In genomic region chr2:107545851-107546250, GRCh38 we compare ENCODE assay signal across 30 cellular contexts.
"Had no signal": no experiment of that assay in that cellular context is flagged by ENCODE, and none has a peak within 500 bp of the region (broad histone marks: within the 10 kb centered on the region; RNA-seq: fewer than 3 reads in every experiment).

No MANE protein-coding gene starts in this region.

- DNase-seq: activated B cell treated with CpG ODN at 0.5 μM for 24 hours; activated CD4-positive, alpha-beta T cell treated with anti-CD3 and anti-CD28 coated beads for 48 hours; activated CD4-positive, alpha-beta T cell treated with anti-CD3 and anti-CD28 coated beads, Interleukin-2, amount 50 U/mL, for 1 hour; activated CD4-positive, alpha-beta T cell treated with anti-CD3 and anti-CD28 coated beads, Interleukin-2, amount 50 U/mL, for 48 hours; activated CD8-positive, alpha-beta memory T cell treated with anti-CD3 and anti-CD28 coated beads for 24 hours; activated CD8-positive, alpha-beta T cell treated with anti-CD3 and anti-CD28 coated beads for 36 hours; activated effector memory CD4-positive, alpha-beta T cell treated with Interleukin-2 at 50 U/mL for 16 hours; activated gamma-delta T cell treated with Interleukin-2 at 50 U/mL for 16 hours; activated naive CD4-positive, alpha-beta T cell treated with anti-CD3 and anti-CD28 coated beads, Interleukin-2, amount 50 U/mL, for 16 hours; activated naive CD4-positive, alpha-beta T cell treated with Interleukin-2 at 50 U/mL for 16 hours; activated T-cell treated with anti-CD3 and anti-CD28 coated beads, Interleukin-2, amount 50 U/mL, for 4 hours; amygdala; aorta; body of pancreas; central memory CD4-positive, alpha-beta T cell; cerebellar nuclear complex; colonic mucosa; effector CD8-positive, alpha-beta T cell; endodermal cell; erythroblast; esophagus squamous epithelium; foreskin fibroblast; head of caudate nucleus; SW 1271; T-cell; T1000; WERI-Rb-1 had no signal

- H3K4me3 ChIP-seq: body of pancreas, cardiac muscle cell, colonic mucosa, esophagus squamous epithelium had no signal

- ATAC-seq: activated CD4-positive, CD25-positive, alpha-beta regulatory T cell treated with anti-CD3 and anti-CD28 coated beads, Interleukin-2, amount 50 U/mL, for 24 hours; activated CD8-positive, alpha-beta T cell treated with anti-CD3 and anti-CD28 coated beads for 36 hours; activated T-cell treated with anti-CD3 and anti-CD28 coated beads, Interleukin-2, amount 50 U/mL, for 4 hours; activated T-helper 17 cell treated with anti-CD3 and anti-CD28 coated beads, Interleukin-2, amount 50 U/mL, for 72 hours; body of pancreas; T-cell had no signal

- H3K27ac ChIP-seq: body of pancreas, cardiac muscle cell, colonic mucosa, WERI-Rb-1 had no signal

- H3K4me1 ChIP-seq: body of pancreas, colonic mucosa had no signal

- H3K9me3 ChIP-seq: body of pancreas, colonic mucosa, esophagus squamous epithelium had no signal

- H3K27me3 ChIP-seq: body of pancreas, cardiac muscle cell, colonic mucosa, esophagus squamous epithelium had no signal

- H3K36me3 ChIP-seq: cardiac muscle cell, colonic mucosa, esophagus squamous epithelium, WERI-Rb-1 had no signal
